Comparison of ENCODE assay signal across 26 cellular contexts in genomic region chr12:111341426-111342065, GRCh38.
"Had no signal": no experiment of that assay in that cellular context is flagged by ENCODE, and none has a peak within 500 bp of the region (broad histone marks: within the 10 kb centered on the region; RNA-seq: fewer than 3 reads in every experiment).

No MANE protein-coding gene starts in this region.

- H3K4me3 ChIP-seq: heart right ventricle, hepatocyte, left lung, lower lobe of right lung, pancreas, prostate gland, skin epidermis, suprapubic skin, thoracic aorta, tibial artery, uterus had no signal

- H3K9me3 ChIP-seq: left lung, lower lobe of right lung, pancreas, prostate gland, suprapubic skin, tibial artery, uterus had no signal

- H2AFZ ChIP-seq: hepatocyte had no signal

- H3K27ac ChIP-seq: heart right ventricle, hepatocyte, left lung, lower lobe of right lung, pancreas, prostate gland, skin epidermis, suprapubic skin, thoracic aorta, tibial artery, uterus had no signal

- H3K27me3 ChIP-seq: heart right ventricle, hepatocyte, left lung, pancreas, suprapubic skin, tibial artery, uterus had no signal

- ATAC-seq: heart right ventricle; left cardiac atrium; left lung; naive thymus-derived CD8-positive, alpha-beta T cell; pancreas; right cardiac atrium; sciatic nerve had no signal

- H3K4me1 ChIP-seq: heart right ventricle, left lung, lower lobe of right lung, pancreas, prostate gland, suprapubic skin, tibial artery, uterus had no signal

- H3K36me3 ChIP-seq: heart right ventricle, left lung, lower lobe of right lung, pancreas, prostate gland, suprapubic skin, thoracic aorta, tibial artery, uterus had no signal

- DNase-seq: heart right ventricle; islet precursor cell; left cardiac atrium; left lung; lower lobe of right lung; mammary epithelial cell; mesenchymal stem cell; naive thymus-derived CD8-positive, alpha-beta T cell; nucleus accumbens; retina; right cardiac atrium; stimulated activated CD4-positive, alpha-beta T cell treated with anti-CD3 and anti-CD28 coated beads, Interleukin-12 subunit alpha, Interleukin-12 subunit beta, amount 100 ng/mL, for 4 hours; stimulated activated CD4-positive, alpha-beta T cell treated with anti-CD3 and anti-CD28 coated beads, Interleukin-15, amount 100 ng/mL, for 24 hours; stimulated activated CD4-positive, alpha-beta T cell treated with anti-CD3 and anti-CD28 coated beads, Interleukin-2, amount 100 ng/mL, for 24 hours; stimulated activated CD4-positive, alpha-beta T cell treated with anti-CD3 and anti-CD28 coated beads, Interleukin-4, amount 100 ng/mL, for 1 hour; stimulated activated naive CD4-positive, alpha-beta T cell; tibial artery; trophoblast cell; uterus had no signal

- H3K4me2 ChIP-seq: hepatocyte had no signal
